Comparison of ENCODE assay signal across 9 cellular contexts in the genomic region with DNA sequence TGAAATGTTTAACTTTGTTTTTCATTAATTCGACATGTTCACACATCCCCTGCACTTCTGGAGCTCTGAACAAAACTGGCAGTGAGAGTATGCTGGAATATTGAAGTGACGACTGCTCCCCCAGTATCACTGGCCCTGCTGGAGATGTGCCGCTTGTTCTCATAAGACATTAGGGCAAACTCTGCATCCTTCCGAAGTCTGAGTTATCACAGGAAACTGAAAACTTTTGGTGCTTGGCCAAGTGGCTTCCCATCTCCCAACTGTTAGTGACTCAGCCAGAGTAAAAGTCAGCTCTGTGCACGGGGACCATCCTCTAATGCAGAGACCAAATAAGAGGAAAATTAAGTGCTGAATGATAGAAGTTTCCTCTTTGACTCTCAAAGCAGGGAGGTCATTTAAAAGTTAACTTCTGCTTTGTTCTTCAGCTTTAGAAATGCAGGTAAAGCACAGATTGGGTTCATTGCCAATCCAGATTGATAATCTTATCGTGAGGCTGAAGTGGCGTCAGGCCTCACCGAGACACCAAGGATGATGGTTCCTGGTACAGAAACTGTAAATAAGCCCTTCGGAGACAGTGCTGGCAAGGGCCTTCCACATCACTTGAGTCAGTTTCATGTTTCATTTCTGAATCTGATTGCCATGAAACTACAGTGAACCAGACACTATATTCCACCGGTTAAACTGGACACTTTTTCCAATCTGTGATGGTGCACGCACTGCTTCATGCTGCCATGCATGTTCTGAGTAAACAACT.
DNase-seq lines count a peak whose midpoint lies in the region; ATAC-seq and TF ChIP-seq lines count a peak whose summit lies in the region.
"Had no signal": no experiment of that assay in that cellular context is flagged by ENCODE, and none has a peak within 500 bp of the region (broad histone marks: within the 10 kb centered on the region; RNA-seq: fewer than 3 reads in every experiment).

No MANE protein-coding gene starts in this region.

- peak; percentile 80 for ATAC-seq in IMR-90 (ENCODE audit: low read depth)
- peak; percentile 34 for ATAC-seq in lung (ENCODE audit: insufficient read depth, low FRiP score)
- no peak for ATAC-seq in GM18867 (IDR thresholded peaks at IDR 0.05; ENCODE audit: unreplicated experiment)
- ATAC-seq in T-cell (replicated peaks in 1 of 4): no peak

- intact Hi-C loops in IMR-90 (cut with micrococcal nuclease): loop anchor here (5.0 kb wide), 2 partner anchors 231 to 334 kb away; no protein-coding TSS in a partner anchor

- peak overlapping the region; percentile 61; the same call in 1 of the 2 replicates for H3K56ac ChIP-seq in IMR-90 (ENCODE audit: extremely low read depth, insufficient read depth, low read length)

- H3K4ac ChIP-seq in IMR-90 (ENCODE audit: low read depth, low read length) (peak overlapping the region; percentile 79), trophoblast cell (ENCODE audit: low read depth, low read length) (no peak overlapping the region)

- TF ChIP-seq POLR2A in IMR-90 (IDR thresholded peaks at IDR 0.05; ENCODE audit: low read depth, low read length): no peak

- H4K5ac ChIP-seq in IMR-90 (ENCODE audit: low read depth, low read length): peak overlapping the region; percentile 58

- H4K91ac ChIP-seq in IMR-90 (ENCODE audit: insufficient read depth, low read depth, low read length): peak overlapping the region; percentile 79
- no peak overlapping the region for H4K91ac ChIP-seq in trophoblast cell (ENCODE audit: low read depth, low read length)

- H2BK20ac ChIP-seq in IMR-90 (ENCODE audit: low read depth, low read length): peak overlapping the region; percentile 91

- H4K12ac ChIP-seq in trophoblast cell (ENCODE audit: low read depth, low read length): no peak overlapping the region

- BruUV-seq in IMR-90 (replicated peaks; lab: Mats Ljungman, UMichigan): no TSS peak

- CTCF ChIA-PET in IMR-90 (lab: Yijun Ruan, JAX): interaction anchor here (1.4 kb wide), 1 partner anchor 19 kb away, joined by 3 read pairs; no protein-coding TSS in a partner anchor
- CTCF ChIA-PET in T-cell (lab: Charles Lee): no interaction called here

- H3K4me3 ChIP-seq in IMR-90 (ENCODE audit: insufficient read depth, low read depth, low read length) (no peak overlapping the region), lung (no peak overlapping the region), trophoblast cell (ENCODE audit: low read depth, low read length) (no peak overlapping the region)

- dilution Hi-C loops in IMR-90 (cut with HindIII; ENCODE audit: low sequenced_read_pairs, unreplicated experiment): no loop called here

- H3K36me3 Mint-ChIP-seq in chondrocyte (ENCODE audit: low read depth) (no peaks in the 10 kb centered on the region), T-cell (no peaks in the 10 kb centered on the region)

- peak overlapping the region; percentile 43 for H3K14ac ChIP-seq in IMR-90 (replicated peaks; ENCODE audit: low read depth, low read length)
- no peak overlapping the region for H3K14ac ChIP-seq in trophoblast cell (ENCODE audit: low read length)

- TF ChIP-seq CTCF in IMR-90 (conservative IDR thresholded peaks at IDR 0.05; ENCODE audit: low read depth, low read length): no peak
- TF ChIP-seq CTCF in chondrocyte (IDR thresholded peaks at IDR 0.05): no peak
- no peak for TF ChIP-seq CTCF in lung (IDR thresholded peaks at IDR 0.05; ENCODE audit: control extremely low read depth, extremely low read depth)

- POLR2A ChIA-PET in IMR-90 (lab: Charles Lee; ENCODE audit: unreplicated experiment): no interaction called here
- POLR2A ChIA-PET in T-cell (lab: Charles Lee): interaction anchor here in 1 of 2 donors (0.5 kb wide), 1 partner anchor 11 kb away, joined by 3 read pairs; no protein-coding TSS in a partner anchor

- no peaks in the 10 kb centered on the region for H3K27me3 ChIP-seq in IMR-90 (ENCODE audit: control insufficient read depth, insufficient read depth, low read length)
- no peaks in the 10 kb centered on the region for H3K27me3 ChIP-seq in lung (ENCODE audit: control insufficient read depth, insufficient read depth)
- H3K27me3 ChIP-seq in trophoblast cell (ENCODE audit: insufficient read depth, low read length): no peaks in the 10 kb centered on the region

- no peaks in the 10 kb centered on the region for H3K9me3 ChIP-seq in IMR-90 (ENCODE audit: control insufficient read depth, insufficient read depth, low read length)
- H3K9me3 ChIP-seq in lung (ENCODE audit: control insufficient read depth in 2 of 2, insufficient read depth in 1 of 2, low read length in 1 of 2): no peaks in the 10 kb centered on the region
- no peaks in the 10 kb centered on the region for H3K9me3 ChIP-seq in trophoblast cell (ENCODE audit: insufficient read depth, low read depth, low read length)

- H2BK120ac ChIP-seq in IMR-90 (ENCODE audit: low read depth, low read length) (peak overlapping the region; percentile 87), trophoblast cell (ENCODE audit: insufficient read depth, low read length, poor library complexity) (no peak overlapping the region)

- H3K4me3 Mint-ChIP-seq in chondrocyte (ENCODE audit: unreplicated experiment) (no peak overlapping the region), T-cell (no peak overlapping the region)

- H2BK5ac ChIP-seq in IMR-90 (ENCODE audit: low read depth, low read length, poor library complexity, severe bottlenecking) (peak overlapping the region; percentile 71), trophoblast cell (ENCODE audit: low read depth, low read length, poor library complexity) (no peak overlapping the region)

- no peaks in the 10 kb centered on the region for H3K9me3 Mint-ChIP-seq in chondrocyte (ENCODE audit: low read depth)
- no peaks in the 10 kb centered on the region for H3K9me3 Mint-ChIP-seq in T-cell

- H4K20me1 ChIP-seq in IMR-90 (ENCODE audit: insufficient read depth, low read length): no peaks in the 10 kb centered on the region

- H2AFZ ChIP-seq in IMR-90 (replicated peaks; ENCODE audit: low read length, poor library complexity): peak overlapping the region; percentile 71
- no peak overlapping the region for H2AFZ ChIP-seq in trophoblast cell (ENCODE audit: insufficient read depth, low read length, poor library complexity)

- no peaks in the 10 kb centered on the region; the same call in 1 of the 2 replicates for H3K36me3 ChIP-seq in IMR-90 (ENCODE audit: control insufficient read depth, insufficient read depth, low read length)
- H3K36me3 ChIP-seq in lung (ENCODE audit: control insufficient read depth in 2 of 2, insufficient read depth in 2 of 2, low read length in 2 of 2): no peaks in the 10 kb centered on the region
- H3K36me3 ChIP-seq in trophoblast cell (ENCODE audit: control insufficient read depth in 1 of 2, insufficient read depth in 2 of 2, low read length in 2 of 2): no peaks in the 10 kb centered on the region

- peak overlapping the region; percentile 53 for H2BK15ac ChIP-seq in IMR-90 (ENCODE audit: low read depth, low read length)

- peak overlapping the region; percentile 65 for H2AK5ac ChIP-seq in IMR-90 (ENCODE audit: low read depth, low read length)
- H2AK5ac ChIP-seq in trophoblast cell (ENCODE audit: low read length): no peak overlapping the region

- H3K18ac ChIP-seq in IMR-90 (ENCODE audit: low read depth, low read length) (peak overlapping the region; percentile 82), trophoblast cell (ENCODE audit: low read length) (no peak overlapping the region)

- H3K4me1 ChIP-seq in IMR-90 (ENCODE audit: control insufficient read depth, insufficient read depth, low read length) (peaks cover 14% of the 10 kb centered on the region), lung (ENCODE audit: control insufficient read depth in 2 of 2, insufficient read depth in 2 of 2, low read length in 2 of 2) (no peaks in the 10 kb centered on the region), trophoblast cell (ENCODE audit: control insufficient read depth in 1 of 2, insufficient read depth in 2 of 2, low read length in 2 of 2) (no peaks in the 10 kb centered on the region)

- no peak overlapping the region for H2BK12ac ChIP-seq in trophoblast cell (ENCODE audit: low read length)

- TF ChIP-seq RAD21 in IMR-90 (IDR thresholded peaks at IDR 0.05; ENCODE audit: low read length): no peak

- WGBS in IMR-90 (ENCODE audit: extremely low coverage in 2 of 2, insufficient read length in 1 of 2), 2 experiments: 17% methylated on average over 6 of the region's 11 CpGs; no CpG with 5 or more reads in 1 of the 2 experiments
- WGBS in lung, 2 donors: 58 to 73% methylated on average over 11 of the region's 11 CpGs
- WGBS in trophoblast cell (ENCODE audit: extremely low coverage, insufficient coverage, insufficient read length): no CpG with 5 or more reads among the region's 11 CpGs

- H3K27me3 Mint-ChIP-seq in chondrocyte (ENCODE audit: low read depth): no peaks in the 10 kb centered on the region
- H3K27me3 Mint-ChIP-seq in T-cell: peaks cover 12 to 21% of the 10 kb centered on the region in 2 donors

- H3K27ac Mint-ChIP-seq in chondrocyte (ENCODE audit: unreplicated experiment): peak overlapping the region; percentile 54
- H3K27ac Mint-ChIP-seq in T-cell: no peak overlapping the region

- H3K4me2 ChIP-seq in IMR-90 (ENCODE audit: low read depth, low read length) (peak overlapping the region; percentile 69), trophoblast cell (ENCODE audit: low read length) (no peak overlapping the region)

- H4K8ac ChIP-seq in IMR-90 (ENCODE audit: low read depth in 2 of 2, low read length in 2 of 2): peak overlapping the region; percentile 45 to 81
- H4K8ac ChIP-seq in trophoblast cell (ENCODE audit: low read depth, low read length): no peak overlapping the region

- in situ Hi-C loops in IMR-90 (cut with MboI; ENCODE audit: low sequenced_read_pairs): no loop called here

- H3K79me1 ChIP-seq in IMR-90 (ENCODE audit: low read depth in 1 of 2, low read length in 2 of 2): peaks cover 4 to 29% of the 10 kb centered on the region in 2 experiments
- no peaks in the 10 kb centered on the region for H3K79me1 ChIP-seq in trophoblast cell (ENCODE audit: low read length)

- peak overlapping the region; percentile 40; the same call in 1 of the 2 replicates for H3K9ac ChIP-seq in IMR-90 (ENCODE audit: low read depth, low read length)
- no peak overlapping the region for H3K9ac ChIP-seq in trophoblast cell (ENCODE audit: low read length)

- H3K4me1 Mint-ChIP-seq in chondrocyte (ENCODE audit: low read depth) (peaks cover 16% of the 10 kb centered on the region), T-cell (no peaks in the 10 kb centered on the region)

- no peak overlapping the region for H2AK9ac ChIP-seq in IMR-90 (replicated peaks; ENCODE audit: low read depth, low read length, poor library complexity)

- peaks cover 8% of the 10 kb centered on the region for H3K9me1 ChIP-seq in IMR-90 (ENCODE audit: insufficient read depth, low read length)

- peak overlapping the region; percentile 79 for H3K23ac ChIP-seq in IMR-90 (ENCODE audit: low read depth, low read length)
- H3K23ac ChIP-seq in trophoblast cell (ENCODE audit: low read length): no peak overlapping the region

- H3K79me2 ChIP-seq in trophoblast cell (ENCODE audit: control insufficient read depth, insufficient read depth, low read length, poor library complexity): no peaks in the 10 kb centered on the region

- H3K27ac ChIP-seq in IMR-90 (ENCODE audit: insufficient read depth, low read length): peak overlapping the region; percentile 73
- H3K27ac ChIP-seq in lung (ENCODE audit: low read depth in 1 of 2, low read length in 1 of 2): no peak overlapping the region
- no peak overlapping the region for H3K27ac ChIP-seq in trophoblast cell (ENCODE audit: low read depth, low read length)

- peak; percentile 89 for DNase-seq in A172 (ENCODE audit: low spot score)
- peak; percentile 93 for DNase-seq in IMR-90
- no peak for DNase-seq in chondrocyte (ENCODE audit: low spot score)
- no peak for DNase-seq in lung (ENCODE audit: low spot score)
- no peak for DNase-seq in AML-193 (lab: John Stamatoyannopoulos, UW)
- DNase-seq in T-cell: no peak
- no peak for DNase-seq in trophoblast cell
- DNase-seq: effector memory CD4-positive, alpha-beta T cell had no signal

Comparison
In these comparisons a context has a peak if more than half of its experiments do, and no peak if none do; other contexts are left out.
1. DNase-seq: peak in A172 (single experiment) and IMR-90 (single experiment); none in chondrocyte (single experiment), lung (single experiment), AML-193 (0 of 2), T-cell (0 of 34) and trophoblast cell (0 of 2).
2. ATAC-seq: peak in IMR-90 (single experiment) and lung (single experiment); none in GM18867 (single experiment) and T-cell (0 of 4).